In the genomic region with DNA sequence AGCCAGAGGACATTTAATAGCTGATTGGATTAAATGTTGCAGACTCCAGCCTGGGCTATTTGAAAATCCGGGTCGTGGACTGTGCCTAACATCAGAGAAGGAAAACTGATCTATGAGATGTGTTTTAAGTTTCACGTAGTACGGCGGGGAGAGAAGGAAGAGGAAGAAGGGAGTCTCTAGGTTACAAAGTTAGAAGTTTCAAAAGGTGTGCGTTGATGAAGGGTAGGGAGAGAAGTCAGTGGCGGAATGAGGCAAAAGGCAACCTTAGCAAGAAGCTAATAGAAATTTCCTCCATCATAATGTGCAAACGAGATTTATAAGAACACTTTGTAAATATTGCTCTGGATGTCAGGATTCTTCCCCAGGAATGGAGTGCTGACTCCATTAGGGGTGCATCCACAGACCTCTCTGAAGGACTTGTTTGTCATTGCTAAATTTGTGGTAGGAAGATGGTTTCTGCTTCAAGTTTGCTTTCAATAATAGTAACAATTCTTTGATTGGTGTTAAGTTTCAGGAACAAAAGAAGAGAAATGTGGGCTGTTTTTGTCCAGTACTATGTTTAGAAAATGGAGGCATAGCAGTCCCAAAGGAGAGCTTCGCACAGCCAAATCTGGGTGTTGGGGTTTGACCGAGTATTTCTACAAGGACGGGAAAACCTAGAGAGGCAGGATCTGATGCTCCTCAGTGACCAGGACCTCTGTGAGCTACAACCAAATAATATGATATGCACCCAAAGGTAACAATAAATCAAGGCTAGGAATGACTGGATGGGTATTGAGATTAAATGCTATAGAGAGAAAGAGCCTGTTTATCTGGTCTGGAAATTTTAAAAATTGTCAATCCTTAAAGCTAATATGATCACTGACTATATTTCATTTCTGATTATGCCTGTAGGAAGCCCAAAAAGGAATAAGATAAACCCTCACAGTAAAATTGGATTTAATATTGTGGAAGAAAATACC, we compare ENCODE assay signal across 26 cellular contexts. TPM values are rescaled to one million over a fixed set of nuclear protein-coding genes. Genes with fewer than 3 reads are reported as not detected.
DNase-seq lines count a peak whose midpoint lies in the region; TF ChIP-seq lines count a peak whose summit lies in the region.
"Had no signal": no experiment of that assay in that cellular context is flagged by ENCODE, and none has a peak within 500 bp of the region (broad histone marks: within the 10 kb centered on the region; RNA-seq: fewer than 3 reads in every experiment).

No MANE protein-coding gene starts in this region.

- H3K9me3 ChIP-seq in breast epithelium: no peaks in the 10 kb centered on the region
- no peaks in the 10 kb centered on the region for H3K9me3 ChIP-seq in mammary epithelial cell (replicated peaks; ENCODE audit: insufficient read depth, low read length)
- no peaks in the 10 kb centered on the region for H3K9me3 ChIP-seq in uterus
- H3K9me3 ChIP-seq: vagina had no signal

- DNase-seq in breast epithelium (ENCODE audit: low spot score in 2 of 2): no peak
- DNase-seq in mammary epithelial cell: no peak
- DNase-seq in chondrocyte (ENCODE audit: low spot score): no peak
- no peak for DNase-seq in nephron progenitor cell
- DNase-seq in uterus: no peak
- DNase-seq in A172 (ENCODE audit: low spot score): no peak
- DNase-seq in hypothalamus (lab: John Stamatoyannopoulos, UW): no peak
- DNase-seq in NCI-H2081 treated with DMSO at 0.1 percent for 48 hours (lab: John Stamatoyannopoulos, UW): no peak
- DNase-seq: activated CD4-positive, alpha-beta T cell treated with anti-CD3 and anti-CD28 coated beads, Interleukin-2, amount 10 ng/mL, durations not matched to agents 7 days and 5 days; activated CD8-positive, alpha-beta memory T cell treated with anti-CD3 and anti-CD28 coated beads, Interleukin-2, amount 50 U/mL, for 48 hours; activated gamma-delta T cell; amniotic stem cell; C1 segment of cervical spinal cord; caudate nucleus; NCI-H1105; NCI-H2107; NCI-H524 treated with DMSO at 0.1 percent for 48 hours; small intestine; stimulated activated CD4-positive, alpha-beta T cell treated with anti-CD3 and anti-CD28 coated beads, Interleukin-4, amount 100 ng/mL, for 24 hours had no signal

- in situ Hi-C loops in mammary epithelial cell (cut with MboI; ENCODE audit: low sequenced_read_pairs in 2 of 2): loop anchor here in 1 of 2 donors (25.0 kb wide), 1 partner anchor 553 kb away; no protein-coding TSS in a partner anchor

- H3K79me2 ChIP-seq in mammary epithelial cell (ENCODE audit: insufficient read depth, low read length): no peaks in the 10 kb centered on the region

- TF ChIP-seq POLR2A in breast epithelium (IDR thresholded peaks at IDR 0.05) (no peak), uterus (IDR thresholded peaks at IDR 0.05) (no peak)

- H4K20me1 ChIP-seq in mammary epithelial cell (ENCODE audit: insufficient read depth, low read length): peaks cover 1% of the 10 kb centered on the region

- H3K4me1 Mint-ChIP-seq in chondrocyte (ENCODE audit: low read depth): peaks cover 76% of the 10 kb centered on the region
- peaks cover 87% of the 10 kb centered on the region for H3K4me1 Mint-ChIP-seq in nephron progenitor cell
- H3K4me1 Mint-ChIP-seq: activated CD4-positive, alpha-beta T cell treated with anti-CD3 and anti-CD28 coated beads, Interleukin-2, amount 10 ng/mL, durations not matched to agents 7 days and 5 days had no signal

- peak overlapping the region; percentile 14 for H3K4me3 Mint-ChIP-seq in chondrocyte (ENCODE audit: unreplicated experiment)
- H3K4me3 Mint-ChIP-seq in nephron progenitor cell: peak overlapping the region; percentile 86
- H3K4me3 Mint-ChIP-seq: activated CD4-positive, alpha-beta T cell treated with anti-CD3 and anti-CD28 coated beads, Interleukin-2, amount 10 ng/mL, durations not matched to agents 7 days and 5 days; T-helper 1 cell treated with Interleukin-12 subunit alpha and Interleukin-12 subunit beta and Interleukin-4 antibody, amounts not matched to agents 30 μg/mL and 1 μg/mL, for 36 hours had no signal

- no peak for TF ChIP-seq CTCF in breast epithelium (IDR thresholded peaks at IDR 0.05)
- no peak for TF ChIP-seq CTCF in mammary epithelial cell (conservative IDR thresholded peaks at IDR 0.05 in 1 of 2, IDR thresholded peaks at IDR 0.05 in 1 of 2; ENCODE audit: extremely low read depth in 1 of 2, insufficient read depth in 1 of 2, low read depth in 1 of 2, low read length in 2 of 2)
- TF ChIP-seq CTCF in chondrocyte (IDR thresholded peaks at IDR 0.05): no peak
- no peak for TF ChIP-seq CTCF in nephron progenitor cell (IDR thresholded peaks at IDR 0.05)
- no peak for TF ChIP-seq CTCF in uterus (IDR thresholded peaks at IDR 0.05)

- no peaks in the 10 kb centered on the region for H3K4me1 ChIP-seq in breast epithelium
- peaks cover 7% of the 10 kb centered on the region for H3K4me1 ChIP-seq in mammary epithelial cell (ENCODE audit: insufficient read depth, low read length)
- H3K4me1 ChIP-seq in uterus: no peaks in the 10 kb centered on the region

- H3K27ac Mint-ChIP-seq in chondrocyte (ENCODE audit: unreplicated experiment) (peak overlapping the region; percentile 99), nephron progenitor cell (peak overlapping the region; percentile 49)
- H3K27ac Mint-ChIP-seq: activated CD4-positive, alpha-beta T cell treated with anti-CD3 and anti-CD28 coated beads, Interleukin-2, amount 10 ng/mL, durations not matched to agents 7 days and 5 days; T-helper 1 cell treated with Interleukin-12 subunit alpha and Interleukin-12 subunit beta and Interleukin-4 antibody, amounts not matched to agents 30 μg/mL and 1 μg/mL, for 36 hours had no signal

- H3K36me3 Mint-ChIP-seq in chondrocyte (ENCODE audit: low read depth) (no peaks in the 10 kb centered on the region), nephron progenitor cell (ENCODE audit: low read depth) (peaks cover 6% of the 10 kb centered on the region)

- CTCF ChIA-PET in mammary epithelial cell (lab: Charles Lee; ENCODE audit: low non-redundant PET): no interaction called here

- H3K4me2 ChIP-seq in mammary epithelial cell (ENCODE audit: insufficient read depth, low read depth, low read length): no peak overlapping the region

- WGBS in mammary epithelial cell (ENCODE audit: low coverage, missing lambda C conversion rate): 37% methylated on average over 9 of the region's 11 CpGs

- no peaks in the 10 kb centered on the region for H3K36me3 ChIP-seq in breast epithelium
- H3K36me3 ChIP-seq in mammary epithelial cell (ENCODE audit: insufficient read depth, low read length): no peaks in the 10 kb centered on the region
- H3K36me3 ChIP-seq in uterus: no peaks in the 10 kb centered on the region
- H3K36me3 ChIP-seq: vagina had no signal

- H3K27ac ChIP-seq in breast epithelium (peak overlapping the region; percentile 78 to 92), mammary epithelial cell (ENCODE audit: insufficient read depth, low read depth, low read length) (no peak overlapping the region), uterus (peak overlapping the region; percentile 82 to 86)
- H3K27ac ChIP-seq: epithelial cell of prostate, vagina had no signal

- no peak overlapping the region for H2AFZ ChIP-seq in mammary epithelial cell (ENCODE audit: low read depth, low read length)

- H3K27me3 Mint-ChIP-seq in chondrocyte (ENCODE audit: low read depth): no peaks in the 10 kb centered on the region
- peaks cover 100% of the 10 kb centered on the region for H3K27me3 Mint-ChIP-seq in nephron progenitor cell (ENCODE audit: low read depth, poor library complexity)

- dilution Hi-C loops in mammary epithelial cell (cut with HindIII; ENCODE audit: low sequenced_read_pairs): no loop called here

- intact Hi-C loops in breast epithelium (cut with DNase I; ENCODE audit: low total_unique reads): no loop called here
- intact Hi-C loops in mammary epithelial cell (cut with micrococcal nuclease): no loop called here
- intact Hi-C loops in uterus (cut with DNase I; ENCODE audit: low total_unique reads): no loop called here

- BruUV-seq in mammary epithelial cell (replicated peaks; lab: Mats Ljungman, UMichigan): no TSS peak

- H3K9me3 Mint-ChIP-seq in chondrocyte (ENCODE audit: low read depth) (no peaks in the 10 kb centered on the region), nephron progenitor cell (no peaks in the 10 kb centered on the region)

- H3K27me3 ChIP-seq in breast epithelium (peaks cover 0 to 83% of the 10 kb centered on the region in 2 donors), mammary epithelial cell (ENCODE audit: insufficient read depth, low read length) (peaks cover 74% of the 10 kb centered on the region), uterus (no peaks in the 10 kb centered on the region)
- H3K27me3 ChIP-seq: vagina had no signal

- peak overlapping the region in 1 of 3 donors; percentile 6 for H3K4me3 ChIP-seq in breast epithelium
- H3K4me3 ChIP-seq in mammary epithelial cell (replicated peaks in 1 of 3; ENCODE audit: insufficient read depth in 1 of 3, low read depth in 2 of 3, low read length in 3 of 3): no peak overlapping the region
- H3K4me3 ChIP-seq in uterus: no peak overlapping the region
- H3K4me3 ChIP-seq: lung had no signal

- no peak overlapping the region for H3K9ac ChIP-seq in mammary epithelial cell (ENCODE audit: insufficient read depth, low read length)

RNA-seq across cellular contexts. Expression of a gene that starts 8.2 kb away (rescaled TPM):
- total RNA-seq in breast epithelium (10 to 100 TPM in 2 of 3 donors, 1 to 10 TPM in 1; 7.2 to 99.5 (median 60.0) TPM), mammary epithelial cell (1 to 10 TPM; 2.3 TPM), chondrocyte (26.5 to 31.8 TPM (median 26.9 TPM) in 3 replicates), uterus (10 to 100 TPM in 3 of 4 donors, 1 to 10 TPM in 1; 8.5 to 26.6 (median 19.7) TPM)
- polyA plus RNA-seq in mammary epithelial cell: 1.6 TPM
- polyA minus RNA-seq in mammary epithelial cell: 0.36 TPM
- total RNA-seq in A172 (2014; rRNA removed; shearing (Covaris generic)): 15.6 and 20.9 TPM in 2 replicates

RNA-seq across cellular contexts. Expression of a gene that starts 36.0 kb away (rescaled TPM):
- not detected for total RNA-seq in breast epithelium
- total RNA-seq in mammary epithelial cell: not detected
- not detected for polyA plus RNA-seq in mammary epithelial cell
- polyA minus RNA-seq in mammary epithelial cell: not detected
- total RNA-seq in chondrocyte: not detected in 3 replicates
- not detected for total RNA-seq in uterus
- total RNA-seq in A172 (2014; rRNA removed; shearing (Covaris generic)): not detected in 2 replicates
- total RNA-seq: activated CD4-positive, alpha-beta T cell treated with anti-CD3 and anti-CD28 coated beads, Interleukin-2, amount 10 ng/mL, durations not matched to agents 7 days and 5 days; HT1080; lung; posterior vena cava; Right ventricle myocardium inferior; vagina had no signal
- polyA plus RNA-seq: lung, small intestine had no signal
